In the genomic region with DNA sequence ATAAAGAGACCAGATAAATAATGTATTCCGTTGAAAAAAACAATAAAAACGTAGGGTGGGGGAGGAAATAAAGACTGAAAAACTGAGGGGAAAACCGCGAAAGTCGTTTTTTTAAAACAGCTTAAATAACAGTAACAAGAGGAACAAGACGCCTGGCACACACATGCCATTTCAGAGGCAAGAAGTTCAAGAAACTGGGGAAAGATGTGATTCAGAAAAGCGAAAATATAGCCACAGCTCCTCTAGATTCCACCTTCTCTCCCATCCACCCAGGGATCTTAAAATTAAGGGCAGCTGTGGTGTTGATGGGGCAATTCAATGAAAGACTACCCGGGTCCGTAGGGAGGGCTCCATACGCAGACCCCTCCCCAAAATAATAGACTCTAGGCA, we compare ENCODE assay signal across 7 cellular contexts. TPM values are rescaled to one million over a fixed set of nuclear protein-coding genes. Genes with fewer than 3 reads are reported as not detected.
DNase-seq lines count a peak whose midpoint lies in the region; ATAC-seq and TF ChIP-seq lines count a peak whose summit lies in the region.

No MANE protein-coding gene starts in this region.

- TF ChIP-seq CTCF in HFFc6 (IDR thresholded peaks at IDR 0.05) (no peak), WTC11 (IDR thresholded peaks at IDR 0.05) (no peak)

- H3K9me3 Mint-ChIP-seq in HFFc6: 0 out of 2 replicates have a peak, but pooled peaks cover 5% of the 10 kb centered on the region
- peaks cover 4% of the 10 kb centered on the region; the same call in 1 of the 2 replicates for H3K9me3 Mint-ChIP-seq in WTC11
- H3K9me3 Mint-ChIP-seq in stimulated activated effector memory CD8-positive, alpha-beta T cell treated with anti-CD3 and anti-CD28 coated beads, Interleukin-12 subunit alpha, Interleukin-12 subunit beta, amount 100 ng/mL, for 72 hours: no peaks in the 10 kb centered on the region

- ATAC-seq in WTC11 (no peak), HG03097 (IDR thresholded peaks at IDR 0.05; ENCODE audit: low FRiP score, unreplicated experiment) (no peak)
- ATAC-seq in stimulated activated effector memory CD8-positive, alpha-beta T cell treated with anti-CD3 and anti-CD28 coated beads, Interleukin-12 subunit alpha, Interleukin-12 subunit beta, amount 100 ng/mL, for 72 hours: no peak

- peaks cover 48% of the 10 kb centered on the region for H3K4me1 Mint-ChIP-seq in HFFc6 (ENCODE audit: low read depth)
- H3K4me1 Mint-ChIP-seq in WTC11: peaks cover 34% of the 10 kb centered on the region
- peaks cover 30% of the 10 kb centered on the region for H3K4me1 Mint-ChIP-seq in stimulated activated effector memory CD8-positive, alpha-beta T cell treated with anti-CD3 and anti-CD28 coated beads, Interleukin-12 subunit alpha, Interleukin-12 subunit beta, amount 100 ng/mL, for 72 hours

- peak overlapping the region; percentile 82 for H3K27ac Mint-ChIP-seq in HFFc6
- no peak overlapping the region for H3K27ac Mint-ChIP-seq in WTC11
- no peak overlapping the region for H3K27ac Mint-ChIP-seq in stimulated activated effector memory CD8-positive, alpha-beta T cell treated with anti-CD3 and anti-CD28 coated beads, Interleukin-12 subunit alpha, Interleukin-12 subunit beta, amount 100 ng/mL, for 72 hours

- H3K27me3 Mint-ChIP-seq in HFFc6 (ENCODE audit: insufficient read depth) (no peaks in the 10 kb centered on the region; the same call in 1 of the 2 replicates), WTC11 (ENCODE audit: low read depth) (peaks cover 15% of the 10 kb centered on the region)

- POLR2A ChIA-PET in WTC11 (lab: Charles Lee): no interaction called here

- peaks cover 13% of the 10 kb centered on the region for H3K36me3 Mint-ChIP-seq in HFFc6 (ENCODE audit: low read depth)
- no peaks in the 10 kb centered on the region for H3K36me3 Mint-ChIP-seq in WTC11
- no peaks in the 10 kb centered on the region for H3K36me3 Mint-ChIP-seq in stimulated activated effector memory CD8-positive, alpha-beta T cell treated with anti-CD3 and anti-CD28 coated beads, Interleukin-12 subunit alpha, Interleukin-12 subunit beta, amount 100 ng/mL, for 72 hours

- CTCF ChIA-PET in WTC11 (lab: Charles Lee): interaction anchor here (0.6 to 1.4 kb wide), 2 partner anchors 55 to 480 kb away, joined by 3 to 7 read pairs; no protein-coding TSS in a partner anchor

- peak overlapping the region; percentile 93 for H3K4me3 Mint-ChIP-seq in HFFc6
- H3K4me3 Mint-ChIP-seq in WTC11: peak overlapping the region; percentile 72
- H3K4me3 Mint-ChIP-seq in stimulated activated effector memory CD8-positive, alpha-beta T cell treated with anti-CD3 and anti-CD28 coated beads, Interleukin-12 subunit alpha, Interleukin-12 subunit beta, amount 100 ng/mL, for 72 hours: peak overlapping the region; percentile 71

- no peak for DNase-seq in HFFc6
- DNase-seq in WTC11 (ENCODE audit: low spot score): no peak
- DNase-seq in stimulated activated effector memory CD8-positive, alpha-beta T cell treated with anti-CD3 and anti-CD28 coated beads, Interleukin-12 subunit alpha, Interleukin-12 subunit beta, amount 100 ng/mL, for 72 hours (ENCODE audit: low spot score in 2 of 2): no peak
- no peak for DNase-seq in AG08395 (ENCODE audit: low spot score)
- no peak for DNase-seq in NCI-H345 (lab: John Stamatoyannopoulos, UW)

- peak overlapping the region; percentile 74 for H3K4me3 ChIP-seq in iPS-11a (ENCODE audit: low read depth, low read length)

TF ChIP-seq in WTC11, 78 proteins besides CTCF, POLR2A, EP300 and RAD21:
- TF ChIP-seq ELF4 (CRISPR knock-in tag; IDR thresholded peaks at IDR 0.05; ENCODE audit: low read depth): no peak
- TF ChIP-seq ZNF317 (CRISPR knock-in tag; IDR thresholded peaks at IDR 0.05; ENCODE audit: borderline replicate concordance, low read depth): no peak
- TF ChIP-seq CREB1 (CRISPR knock-in tag; IDR thresholded peaks at IDR 0.05): no peak
- no peak for TF ChIP-seq ZNF138 (CRISPR knock-in tag; conservative IDR thresholded peaks at IDR 0.05)
- no peak for TF ChIP-seq RELA (CRISPR knock-in tag; IDR thresholded peaks at IDR 0.05; ENCODE audit: borderline replicate concordance)
- no peak for TF ChIP-seq IRF2 (CRISPR knock-in tag; IDR thresholded peaks at IDR 0.05; ENCODE audit: borderline replicate concordance, low read depth)
- TF ChIP-seq ZNF263 (CRISPR knock-in tag; IDR thresholded peaks at IDR 0.05; ENCODE audit: low read depth): no peak
- TF ChIP-seq ZNF396 (CRISPR knock-in tag; IDR thresholded peaks at IDR 0.05; ENCODE audit: borderline replicate concordance): no peak
- no peak for TF ChIP-seq GTF2I (CRISPR knock-in tag; conservative IDR thresholded peaks at IDR 0.05)

RNA-seq across cellular contexts. Expression of a gene that starts 1.3 kb away (rescaled TPM):
- total RNA-seq in HFFc6 (2021; fragmentation: NEBNext Ultra II Directional; extraction: Animal tissue kit (Norgen Biotek cat#: 25700)): 10 to 100 TPM; 39.3 to 73.8 (median 60.7) TPM
- total RNA-seq in WTC11 (2021): 101 to 106 TPM (median 106 TPM) in 3 replicates
